8 cellular contexts compared by ENCODE assay signal in the genomic region with DNA sequence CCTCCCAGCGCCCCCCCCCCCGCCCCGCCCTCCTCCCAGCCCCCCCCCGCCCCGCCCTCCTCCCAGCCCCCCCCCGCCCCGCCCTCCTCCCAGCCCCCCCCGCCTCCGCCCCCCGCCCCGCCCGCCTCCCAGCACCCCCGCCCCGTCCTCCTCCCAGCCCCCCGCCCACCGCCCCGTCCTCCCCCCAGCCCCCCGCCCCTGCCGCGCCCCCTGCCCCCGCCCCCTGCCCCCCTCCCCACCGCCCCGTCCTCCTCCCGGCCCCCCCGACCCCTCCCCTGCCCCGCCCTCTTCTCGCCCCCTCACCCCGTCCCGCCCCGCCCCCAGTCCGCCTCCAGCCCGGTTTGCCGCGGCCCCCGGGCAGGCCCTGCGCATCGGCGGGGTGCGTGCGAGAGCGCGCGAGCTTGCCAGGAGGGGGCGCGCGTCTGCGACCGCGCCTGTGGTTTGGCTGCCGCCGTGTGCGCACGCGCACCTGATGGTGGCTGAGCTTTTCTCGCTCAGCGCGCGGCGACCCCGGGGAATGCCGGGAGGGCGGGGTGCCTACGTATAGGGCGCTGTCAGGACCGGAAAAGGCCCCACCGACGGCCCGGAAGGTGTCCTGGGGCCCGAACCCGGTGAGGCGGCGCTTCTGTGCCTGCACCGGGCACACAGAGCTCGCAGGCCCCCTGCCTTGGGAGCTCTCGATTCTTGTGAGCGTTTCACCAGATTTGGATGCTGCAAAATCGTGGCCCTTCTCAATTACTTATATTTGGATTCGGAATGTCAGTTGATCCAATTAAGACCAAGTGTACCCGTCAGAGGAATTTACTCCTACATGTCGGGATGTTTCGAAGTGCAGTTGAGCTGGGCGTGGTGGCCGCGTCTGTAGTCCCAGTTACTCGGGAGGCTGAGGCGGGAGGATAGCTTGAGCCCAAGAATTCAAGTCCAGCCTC. TPM values are rescaled to one million over a fixed set of nuclear protein-coding genes. Genes with fewer than 3 reads are reported as not detected.
DNase-seq lines count a peak whose midpoint lies in the region; ATAC-seq and TF ChIP-seq lines count a peak whose summit lies in the region.

No MANE protein-coding gene starts in this region.

- peak; percentile 91 for TF ChIP-seq POLR2A in erythroblast (IDR thresholded peaks at IDR 0.05; ENCODE audit: low read length)

- H3K36me3 ChIP-seq in mucosa of stomach (ENCODE audit: control insufficient read depth, insufficient read depth, low read length) = peaks cover 3% of the 10 kb centered on the region

- peak overlapping the region; percentile 49 for H3K9ac ChIP-seq in mucosa of stomach (ENCODE audit: low read length)

- H3K9me3 ChIP-seq in mucosa of stomach (ENCODE audit: control insufficient read depth, low read length) = no peaks in the 10 kb centered on the region

- DNase-seq in DMS79 (lab: John Stamatoyannopoulos, UW) = peak; percentile 77
- peak; percentile 94 for DNase-seq in Jurkat, Clone E6-1 (ENCODE audit: low read depth, low spot score)
- peak; percentile 97 for DNase-seq in OCI-M1 (lab: John Stamatoyannopoulos, UW)
- DNase-seq in activated T-cell treated with anti-CD3 and anti-CD28 coated beads for 48 hours (ENCODE audit: low read depth) = peak; percentile 98
- DNase-seq in erythroblast (lab: John Stamatoyannopoulos, UW) = peak; percentile 97 to 98
- peak; percentile 80 to 90 for DNase-seq in stimulated activated CD8-positive, alpha-beta memory T cell treated with anti-CD3 and anti-CD28 coated beads, Interleukin-4, amount 100 ng/mL, for 4 hours (ENCODE audit: low read depth in 2 of 2, low spot score in 1 of 2)

- no peaks in the 10 kb centered on the region for H3K27me3 ChIP-seq in mucosa of stomach (ENCODE audit: control insufficient read depth, insufficient read depth, low read length)

- peak; percentile 65 for ATAC-seq in GM21717 (IDR thresholded peaks at IDR 0.05; ENCODE audit: unreplicated experiment)

- H3K4me3 ChIP-seq in Jurkat, Clone E6-1 (ENCODE audit: low read length) = peak overlapping the region; percentile 75
- peak overlapping the region; percentile 53 for H3K4me3 ChIP-seq in mucosa of stomach (ENCODE audit: low read length)

- H3K4me1 ChIP-seq in mucosa of stomach (ENCODE audit: control insufficient read depth, insufficient read depth, low read length) = peaks cover 39% of the 10 kb centered on the region

RNA-seq across cellular contexts. Expression of a gene that starts 0.5 kb away (rescaled TPM):
- polyA plus RNA-seq in Jurkat, Clone E6-1 (2012; ENCODE audit: insufficient read depth, insufficient read length) = 69.6 TPM

RNA-seq across cellular contexts. Expression of a gene that starts 36.1 kb away (rescaled TPM):
- not detected for polyA plus RNA-seq in Jurkat, Clone E6-1 (2012; ENCODE audit: insufficient read depth, insufficient read length)

RNA-seq across cellular contexts. Expression of a gene that starts 44.2 kb away (rescaled TPM):
- polyA plus RNA-seq in Jurkat, Clone E6-1 (2012; ENCODE audit: insufficient read depth, insufficient read length) = 26.8 TPM

Comparison
In these comparisons a context has a peak if more than half of its experiments do, and no peak if none do; other contexts are left out.
1. Peak in every context shown above with its lines: DNase-seq, ATAC-seq and H3K4me3 ChIP-seq.